Comparison of ENCODE assay signal across 10 cellular contexts in genomic region chr19:54240372-54241336, GRCh38. TPM values are rescaled to one million over a fixed set of nuclear protein-coding genes. Genes with fewer than 3 reads are reported as not detected.
DNase-seq lines count a peak whose midpoint lies in the region; ATAC-seq and TF ChIP-seq lines count a peak whose summit lies in the region.
"Not testable (repeated sequence)": the region's sequence is repeated elsewhere in the genome, so short reads cannot be mapped to it uniquely, and the experiment has no call there.
"Had no signal": no experiment of that assay in that cellular context is flagged by ENCODE, and none has a peak within 500 bp of the region (broad histone marks: within the 10 kb centered on the region; RNA-seq: fewer than 3 reads in every experiment).

No MANE protein-coding gene starts in this region.

- peak; percentile 18; the same call in 1 of the 2 replicates for ATAC-seq in HCT116
- ATAC-seq in stimulated activated memory B cell treated with anti-CD40 and anti-IgM and Interleukin-4, amounts not matched to agents 10 μg/mL and 1 μg/mL and 100 μg/mL, for 72 hours, result peak; percentile 10

- not testable (repeated sequence) for H3K9me3 Mint-ChIP-seq in activated CD4-positive, alpha-beta T cell treated with anti-CD3 and anti-CD28 coated beads, Interleukin-2, amount 10 ng/mL, durations not matched to agents 7 days and 5 days; glutamatergic neuron (ENCODE audit: unreplicated experiment); stimulated activated memory B cell treated with anti-CD40 and anti-IgM and Interleukin-4, amounts not matched to agents 10 μg/mL and 1 μg/mL and 100 μg/mL, for 72 hours

- H3K9me2 ChIP-seq in HCT116 (ENCODE audit: insufficient read depth), result not testable (repeated sequence)

- not testable (repeated sequence) for TF ChIP-seq CTCF in HCT116 (IDR thresholded peaks at IDR 0.05 in 2 of 3, conservative IDR thresholded peaks at IDR 0.05 in 1 of 3; ENCODE audit: borderline replicate concordance in 1 of 3, insufficient read depth in 1 of 3, low read depth in 2 of 3, low read length in 2 of 3); glutamatergic neuron (IDR thresholded peaks at IDR 0.05; ENCODE audit: partially characterized antibody, unreplicated experiment)

- H4K20me1 ChIP-seq in HCT116 (ENCODE audit: insufficient read depth), result not testable (repeated sequence)

- DNase-seq in HCT116 (ENCODE audit: low read depth, low spot score); activated CD4-positive, alpha-beta T cell treated with anti-CD3 and anti-CD28 coated beads, Interleukin-2, amount 10 ng/mL, durations not matched to agents 7 days and 5 days; glutamatergic neuron: not testable (repeated sequence)
- peak; percentile 92 for DNase-seq in mesenteric fat pad (ENCODE audit: low spot score)

- not testable (repeated sequence) for BruUV-seq in HCT116 (replicated peaks; lab: Mats Ljungman, UMichigan)

- H3K9me3 ChIP-seq in HCT116 (ENCODE audit: control insufficient read depth in 1 of 2, insufficient read depth in 1 of 2, low read depth in 1 of 2, low read length in 2 of 2), result not testable (repeated sequence)

- H3K4me2 ChIP-seq in HCT116 (ENCODE audit: low read length), result not testable (repeated sequence)

- CTCF ChIA-PET in HCT116 (lab: Charles Lee); activated CD4-positive, alpha-beta T cell treated with anti-CD3 and anti-CD28 coated beads, Interleukin-2, amount 10 ng/mL, durations not matched to agents 7 days and 5 days (lab: Charles Lee): not testable (repeated sequence)

- POLR2A ChIA-PET in HCT116 (lab: Charles Lee); activated CD4-positive, alpha-beta T cell treated with anti-CD3 and anti-CD28 coated beads, Interleukin-2, amount 10 ng/mL, durations not matched to agents 7 days and 5 days (lab: Charles Lee): not testable (repeated sequence)

- H3K27ac ChIP-seq in HCT116 (ENCODE audit: low read depth, low read length), result not testable (repeated sequence)

- H3K4me3 Mint-ChIP-seq in activated CD4-positive, alpha-beta T cell treated with anti-CD3 and anti-CD28 coated beads, Interleukin-2, amount 10 ng/mL, durations not matched to agents 7 days and 5 days; stimulated activated memory B cell treated with anti-CD40 and anti-IgM and Interleukin-4, amounts not matched to agents 10 μg/mL and 1 μg/mL and 100 μg/mL, for 72 hours: not testable (repeated sequence)
- H3K4me3 Mint-ChIP-seq in glutamatergic neuron (ENCODE audit: unreplicated experiment), result peak overlapping the region; percentile 46

- not testable (repeated sequence) for H3K79me2 ChIP-seq in HCT116 (ENCODE audit: insufficient read depth, low read length)

- peaks cover 11% of the 10 kb centered on the region for H3K27me3 Mint-ChIP-seq in activated CD4-positive, alpha-beta T cell treated with anti-CD3 and anti-CD28 coated beads, Interleukin-2, amount 10 ng/mL, durations not matched to agents 7 days and 5 days
- H3K27me3 Mint-ChIP-seq in glutamatergic neuron (ENCODE audit: unreplicated experiment), result not testable (repeated sequence)
- H3K27me3 Mint-ChIP-seq in stimulated activated memory B cell treated with anti-CD40 and anti-IgM and Interleukin-4, amounts not matched to agents 10 μg/mL and 1 μg/mL and 100 μg/mL, for 72 hours, result peaks cover 42% of the 10 kb centered on the region

- H3K4me3 ChIP-seq in HCT116 (replicated peaks in 1 of 2; ENCODE audit: low read depth in 1 of 2, low read length in 2 of 2), result not testable (repeated sequence)

- not testable (repeated sequence) for H3K4me1 Mint-ChIP-seq in activated CD4-positive, alpha-beta T cell treated with anti-CD3 and anti-CD28 coated beads, Interleukin-2, amount 10 ng/mL, durations not matched to agents 7 days and 5 days; glutamatergic neuron (ENCODE audit: low read depth, unreplicated experiment); stimulated activated memory B cell treated with anti-CD40 and anti-IgM and Interleukin-4, amounts not matched to agents 10 μg/mL and 1 μg/mL and 100 μg/mL, for 72 hours

- not testable (repeated sequence) for H3K36me3 ChIP-seq in HCT116 (ENCODE audit: control insufficient read depth in 1 of 2, insufficient read depth in 2 of 2, low read length in 2 of 2)

- H3K36me3 Mint-ChIP-seq in activated CD4-positive, alpha-beta T cell treated with anti-CD3 and anti-CD28 coated beads, Interleukin-2, amount 10 ng/mL, durations not matched to agents 7 days and 5 days (ENCODE audit: low read depth); glutamatergic neuron (ENCODE audit: unreplicated experiment); stimulated activated memory B cell treated with anti-CD40 and anti-IgM and Interleukin-4, amounts not matched to agents 10 μg/mL and 1 μg/mL and 100 μg/mL, for 72 hours: not testable (repeated sequence)

- not testable (repeated sequence) for H3K27me3 ChIP-seq in HCT116 (ENCODE audit: insufficient read depth, low read length)

- RAD21 ChIA-PET in HCT116 (lab: Charles Lee; ENCODE audit: low non-redundant PET in 1 of 2, low total read pairs in 2 of 2, uncharacterized antibody in 2 of 2, unreplicated experiment in 2 of 2), result not testable (repeated sequence)

- H3K4me1 ChIP-seq in HCT116 (ENCODE audit: control insufficient read depth in 1 of 2, insufficient read depth in 2 of 2, low read length in 2 of 2), result not testable (repeated sequence)

- intact Hi-C loops in HCT116 (cut with micrococcal nuclease), result not testable (repeated sequence)

- not testable (repeated sequence) for H2AFZ ChIP-seq in HCT116 (ENCODE audit: low read depth, low read length, poor library complexity, severe bottlenecking)

- not testable (repeated sequence) for H3K9ac ChIP-seq in HCT116 (ENCODE audit: low read length)

- not testable (repeated sequence) for TF ChIP-seq POLR2A in HCT116 (IDR thresholded peaks at IDR 0.05; ENCODE audit: borderline replicate concordance, extremely low read depth, insufficient read depth, insufficient read length)

- H3K27ac Mint-ChIP-seq in activated CD4-positive, alpha-beta T cell treated with anti-CD3 and anti-CD28 coated beads, Interleukin-2, amount 10 ng/mL, durations not matched to agents 7 days and 5 days, result peak overlapping the region; percentile 25
- not testable (repeated sequence) for H3K27ac Mint-ChIP-seq in glutamatergic neuron (ENCODE audit: unreplicated experiment); stimulated activated memory B cell treated with anti-CD40 and anti-IgM and Interleukin-4, amounts not matched to agents 10 μg/mL and 1 μg/mL and 100 μg/mL, for 72 hours

- TF ChIP-seq RAD21 in HCT116 (IDR thresholded peaks at IDR 0.05; ENCODE audit: low read depth), result not testable (repeated sequence)

RNA-seq across cellular contexts. Expression of gene LILRA6, which starts 1.9 kb away (rescaled TPM):
- not detected for total RNA-seq in HCT116 (2021; ENCODE audit: unreplicated experiment)
- polyA plus RNA-seq in HCT116 (2012), result 0.05 and 0.07 TPM in 2 replicates
- under 1 TPM; 0.37 to 0.45 TPM for total RNA-seq in activated CD4-positive, alpha-beta T cell treated with anti-CD3 and anti-CD28 coated beads, Interleukin-2, amount 10 ng/mL, durations not matched to agents 7 days and 5 days
- total RNA-seq in glutamatergic neuron (ENCODE audit: unreplicated experiment), result not detected
- 26.5 TPM for total RNA-seq in mesenteric fat pad
- total RNA-seq: CD8-positive, alpha-beta T cell; GM23248; H7; HT-29 had no signal
- polyA plus RNA-seq: AG04450, GM23248 had no signal

RNA-seq across cellular contexts. Expression of gene LILRB5, which starts 16.4 kb away (rescaled TPM):
- not detected for total RNA-seq in HCT116 (2021; ENCODE audit: unreplicated experiment)
- 0.05 TPM in 1 of 2 replicates, not detected in the other for polyA plus RNA-seq in HCT116 (2012)
- not detected for total RNA-seq in activated CD4-positive, alpha-beta T cell treated with anti-CD3 and anti-CD28 coated beads, Interleukin-2, amount 10 ng/mL, durations not matched to agents 7 days and 5 days
- 0.17 TPM for total RNA-seq in glutamatergic neuron (ENCODE audit: unreplicated experiment)
- 69.4 TPM for total RNA-seq in mesenteric fat pad
- total RNA-seq: CD8-positive, alpha-beta T cell; GM23248; H7; HT-29 had no signal
- polyA plus RNA-seq: AG04450, GM23248 had no signal

RNA-seq across cellular contexts. Expression of gene LILRB3, which starts 17.8 kb away (rescaled TPM):
- total RNA-seq in HCT116 (2021; ENCODE audit: unreplicated experiment) (0.12 TPM), glutamatergic neuron (ENCODE audit: unreplicated experiment) (not detected), mesenteric fat pad (50.5 TPM)
- 0.77 TPM in 1 of 2 replicates, not detected in the other for polyA plus RNA-seq in HCT116 (2012)
- 1 to 10 TPM in 1 of 2 experiments, under 1 TPM in 1; 0.62 to 2.0 TPM for total RNA-seq in activated CD4-positive, alpha-beta T cell treated with anti-CD3 and anti-CD28 coated beads, Interleukin-2, amount 10 ng/mL, durations not matched to agents 7 days and 5 days
- total RNA-seq: CD8-positive, alpha-beta T cell; GM23248; H7; HT-29 had no signal
- polyA plus RNA-seq: AG04450 had no signal

RNA-seq across cellular contexts. Expression of gene RPS9, which starts 40.0 kb away (rescaled TPM):
- total RNA-seq in HCT116 (2021; ENCODE audit: unreplicated experiment), result 1,666 TPM
- polyA plus RNA-seq in HCT116 (2012), result 2,933 and 3,847 TPM in 2 replicates
- total RNA-seq in activated CD4-positive, alpha-beta T cell treated with anti-CD3 and anti-CD28 coated beads, Interleukin-2, amount 10 ng/mL, durations not matched to agents 7 days and 5 days, result 1,000 to 10,000 TPM; 1,257 to 1,351 TPM
- total RNA-seq in glutamatergic neuron (ENCODE audit: unreplicated experiment), result 557 TPM
- 923 TPM for total RNA-seq in mesenteric fat pad

RNA-seq across cellular contexts. Expression of gene LILRB2, which starts 40.3 kb away (rescaled TPM):
- total RNA-seq in HCT116 (2021; ENCODE audit: unreplicated experiment) (not detected), glutamatergic neuron (ENCODE audit: unreplicated experiment) (0.54 TPM), mesenteric fat pad (14.4 TPM)
- not detected in 2 replicates for polyA plus RNA-seq in HCT116 (2012)
- total RNA-seq in activated CD4-positive, alpha-beta T cell treated with anti-CD3 and anti-CD28 coated beads, Interleukin-2, amount 10 ng/mL, durations not matched to agents 7 days and 5 days, result not detected
- total RNA-seq: GM23248, H7, HT-29 had no signal
- polyA plus RNA-seq: AG04450, GM23248 had no signal

Comparison
In these comparisons a context has a peak if more than half of its experiments do, and no peak if none do; other contexts are left out.
1. RNA of gene LILRA6, which starts 1.9 kb away (total RNA-seq): 26.5 TPM in mesenteric fat pad (single experiment); 0.37 to 0.45 TPM in activated CD4-positive, alpha-beta T cell treated with anti-CD3 and anti-CD28 coated beads, Interleukin-2, amount 10 ng/mL, durations not matched to agents 7 days and 5 days, not detected in glutamatergic neuron (single experiment) and not detected in HCT116 (single experiment); every median in the first group is over 10 times any median in the second.
2. RNA of gene LILRB5, which starts 16.4 kb away (total RNA-seq): 69.4 TPM in mesenteric fat pad (single experiment); 0.17 TPM in glutamatergic neuron (single experiment), not detected in activated CD4-positive, alpha-beta T cell treated with anti-CD3 and anti-CD28 coated beads, Interleukin-2, amount 10 ng/mL, durations not matched to agents 7 days and 5 days and not detected in HCT116 (single experiment); every median in the first group is over 10 times any median in the second.
3. RNA of gene LILRB3, which starts 17.8 kb away (total RNA-seq): 50.5 TPM in mesenteric fat pad (single experiment); 0.62 to 2.0 TPM in activated CD4-positive, alpha-beta T cell treated with anti-CD3 and anti-CD28 coated beads, Interleukin-2, amount 10 ng/mL, durations not matched to agents 7 days and 5 days, not detected in glutamatergic neuron (single experiment) and 0.12 TPM in HCT116 (single experiment); every median in the first group is over 10 times any median in the second.